In the genomic region with DNA sequence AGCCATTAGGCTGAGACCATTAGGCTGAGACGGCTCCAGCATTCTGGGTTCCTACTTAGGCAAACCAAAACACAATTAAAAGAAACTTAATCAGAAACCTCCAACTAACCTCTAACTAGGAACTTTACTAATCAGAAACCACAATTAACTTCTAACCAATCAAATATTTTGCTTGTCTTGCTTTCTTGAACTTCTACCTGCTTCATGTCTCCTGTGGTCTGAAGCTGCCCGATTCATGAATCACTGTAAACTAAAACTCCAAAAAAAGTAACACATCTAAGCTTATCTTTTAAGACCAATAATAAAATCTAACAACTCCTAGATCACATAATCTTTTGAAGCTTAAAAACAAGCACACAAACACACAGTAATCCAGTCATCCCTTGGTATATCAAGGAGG, we compare ENCODE assay signal across 2 cellular contexts.
TF ChIP-seq lines count a peak whose summit lies in the region.

No MANE protein-coding gene starts in this region.

TF ChIP-seq in IMR-90, 13 proteins besides CTCF, POLR2A, EP300 and RAD21:
- TF ChIP-seq RFX5 (IDR thresholded peaks at IDR 0.05; ENCODE audit: low read depth, low read length) (no peak), NFE2L2 (IDR thresholded peaks at IDR 0.05; ENCODE audit: low read depth, low read length) (no peak), SMC3 (IDR thresholded peaks at IDR 0.05; ENCODE audit: low read depth, low read length) (no peak), CHD1 (IDR thresholded peaks at IDR 0.05; ENCODE audit: low read depth, low read length) (no peak), BHLHE40 (IDR thresholded peaks at IDR 0.05; ENCODE audit: low read depth, low read length) (no peak), MAZ (IDR thresholded peaks at IDR 0.05; ENCODE audit: borderline replicate concordance, low read depth, low read length) (no peak)
- TF ChIP-seq, protein P1, sequence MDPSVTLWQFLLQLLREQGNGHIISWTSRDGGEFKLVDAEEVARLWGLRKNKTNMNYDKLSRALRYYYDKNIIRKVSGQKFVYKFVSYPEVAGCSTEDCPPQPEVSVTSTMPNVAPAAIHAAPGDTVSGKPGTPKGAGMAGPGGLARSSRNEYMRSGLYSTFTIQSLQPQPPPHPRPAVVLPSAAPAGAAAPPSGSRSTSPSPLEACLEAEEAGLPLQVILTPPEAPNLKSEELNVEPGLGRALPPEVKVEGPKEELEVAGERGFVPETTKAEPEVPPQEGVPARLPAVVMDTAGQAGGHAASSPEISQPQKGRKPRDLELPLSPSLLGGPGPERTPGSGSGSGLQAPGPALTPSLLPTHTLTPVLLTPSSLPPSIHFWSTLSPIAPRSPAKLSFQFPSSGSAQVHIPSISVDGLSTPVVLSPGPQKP (IDR thresholded peaks at IDR 0.05; ENCODE audit: borderline replicate concordance, low read depth, low read length), result no peak

TF ChIP-seq in GM12878, 131 proteins besides CTCF, POLR2A, EP300 and RAD21:
- TF ChIP-seq SMC3 (IDR thresholded peaks at IDR 0.05; ENCODE audit: borderline replicate concordance, low read length) (no peak), NR2C1 (IDR thresholded peaks at IDR 0.05) (0 out of 2 replicates have a peak, but pooled peaks have one; percentile 4), IKZF1 (conservative IDR thresholded peaks at IDR 0.05) (no peak)
